In genomic region chr16:57534881-57535658, GRCh38 we compare ENCODE assay signal across 9 cellular contexts. TPM values are rescaled to one million over a fixed set of nuclear protein-coding genes. Genes with fewer than 3 reads are reported as not detected.
DNase-seq lines count a peak whose midpoint lies in the region; ATAC-seq and TF ChIP-seq lines count a peak whose summit lies in the region.
"Had no signal": no experiment of that assay in that cellular context is flagged by ENCODE, and none has a peak within 500 bp of the region (broad histone marks: within the 10 kb centered on the region; RNA-seq: fewer than 3 reads in every experiment).

No MANE protein-coding gene starts in this region.

- 37 to 61% methylated on average over 7 to 9 of the region's 13 CpGs for WGBS in thyroid gland, 2 donors

- peaks cover 72% of the 10 kb centered on the region for H3K4me1 Mint-ChIP-seq in T-helper 1 cell treated with Interleukin-12 subunit alpha and Interleukin-12 subunit beta and Interleukin-4 antibody, amounts not matched to agents 30 μg/mL and 1 μg/mL, for 36 hours (ENCODE audit: low read depth)
- peaks cover 87% of the 10 kb centered on the region for H3K4me1 Mint-ChIP-seq in activated naive CD8-positive, alpha-beta T cell treated with anti-CD3 and anti-CD28 coated beads, Interleukin-2, amount 50 U/mL, for 24 hours

- TF ChIP-seq CTCF in left lung (IDR thresholded peaks at IDR 0.05) (no peak), thyroid gland (IDR thresholded peaks at IDR 0.05) (no peak)

- peaks cover 0 to 71% of the 10 kb centered on the region in 2 donors for H3K27me3 ChIP-seq in left lung
- no peaks in the 10 kb centered on the region for H3K27me3 ChIP-seq in thyroid gland

- H3K9me3 ChIP-seq in left lung: no peaks in the 10 kb centered on the region
- no peaks in the 10 kb centered on the region for H3K9me3 ChIP-seq in thyroid gland

- ATAC-seq in activated naive CD8-positive, alpha-beta T cell treated with anti-CD3 and anti-CD28 coated beads, Interleukin-2, amount 50 U/mL, for 24 hours: no peak
- no peak for ATAC-seq in left lung
- ATAC-seq in GM21447 (IDR thresholded peaks at IDR 0.05; ENCODE audit: unreplicated experiment): no peak

- H3K4me1 ChIP-seq in left lung (peaks cover 17 to 61% of the 10 kb centered on the region in 2 donors), thyroid gland (peaks cover 29 to 49% of the 10 kb centered on the region in 2 donors)

- peak overlapping the region; percentile 59 to 63 for H3K4me3 ChIP-seq in left lung
- peak overlapping the region in 1 of 3 donors; percentile 82 for H3K4me3 ChIP-seq in thyroid gland (replicated peaks in 1 of 3)

- no peaks in the 10 kb centered on the region for H3K27me3 Mint-ChIP-seq in T-helper 1 cell treated with Interleukin-12 subunit alpha and Interleukin-12 subunit beta and Interleukin-4 antibody, amounts not matched to agents 30 μg/mL and 1 μg/mL, for 36 hours (ENCODE audit: low read depth)
- no peaks in the 10 kb centered on the region for H3K27me3 Mint-ChIP-seq in activated naive CD8-positive, alpha-beta T cell treated with anti-CD3 and anti-CD28 coated beads, Interleukin-2, amount 50 U/mL, for 24 hours

- no peak for TF ChIP-seq POLR2A in thyroid gland (IDR thresholded peaks at IDR 0.05)

- peak overlapping the region; percentile 92 for H3K27ac Mint-ChIP-seq in T-helper 1 cell treated with Interleukin-12 subunit alpha and Interleukin-12 subunit beta and Interleukin-4 antibody, amounts not matched to agents 30 μg/mL and 1 μg/mL, for 36 hours
- H3K27ac Mint-ChIP-seq in activated naive CD8-positive, alpha-beta T cell treated with anti-CD3 and anti-CD28 coated beads, Interleukin-2, amount 50 U/mL, for 24 hours: peak overlapping the region; percentile 90

- peak overlapping the region; percentile 80 for H3K4me3 Mint-ChIP-seq in T-helper 1 cell treated with Interleukin-12 subunit alpha and Interleukin-12 subunit beta and Interleukin-4 antibody, amounts not matched to agents 30 μg/mL and 1 μg/mL, for 36 hours
- H3K4me3 Mint-ChIP-seq in activated naive CD8-positive, alpha-beta T cell treated with anti-CD3 and anti-CD28 coated beads, Interleukin-2, amount 50 U/mL, for 24 hours: peak overlapping the region; percentile 83

- no peaks in the 10 kb centered on the region for H3K36me3 Mint-ChIP-seq in T-helper 1 cell treated with Interleukin-12 subunit alpha and Interleukin-12 subunit beta and Interleukin-4 antibody, amounts not matched to agents 30 μg/mL and 1 μg/mL, for 36 hours (ENCODE audit: low read depth)
- H3K36me3 Mint-ChIP-seq in activated naive CD8-positive, alpha-beta T cell treated with anti-CD3 and anti-CD28 coated beads, Interleukin-2, amount 50 U/mL, for 24 hours (ENCODE audit: low read depth): no peaks in the 10 kb centered on the region

- no peak for DNase-seq in T-helper 1 cell
- no peak for DNase-seq in activated naive CD8-positive, alpha-beta T cell treated with anti-CD3 and anti-CD28 coated beads, Interleukin-2, amount 50 U/mL, for 24 hours
- no peak for DNase-seq in left lung
- no peak for DNase-seq in thyroid gland
- no peak for DNase-seq in NCI-H128 (lab: John Stamatoyannopoulos, UW; ENCODE audit: unreplicated experiment)
- DNase-seq in NCI-H510A treated with DMSO at 0.1 percent for 48 hours (lab: John Stamatoyannopoulos, UW): no peak

- intact Hi-C loops in left lung (cut with DNase I) (no loop called here), thyroid gland (cut with DNase I) (no loop called here)

- no peaks in the 10 kb centered on the region for H3K9me3 Mint-ChIP-seq in T-helper 1 cell treated with Interleukin-12 subunit alpha and Interleukin-12 subunit beta and Interleukin-4 antibody, amounts not matched to agents 30 μg/mL and 1 μg/mL, for 36 hours
- no peaks in the 10 kb centered on the region for H3K9me3 Mint-ChIP-seq in activated naive CD8-positive, alpha-beta T cell treated with anti-CD3 and anti-CD28 coated beads, Interleukin-2, amount 50 U/mL, for 24 hours

- H3K27ac ChIP-seq in left lung (peak overlapping the region; percentile 84 to 86), thyroid gland (peak overlapping the region in 2 of 3 donors; percentile 86 to 94)

- H3K36me3 ChIP-seq in left lung (no peaks in the 10 kb centered on the region), thyroid gland (no peaks in the 10 kb centered on the region)

RNA-seq across cellular contexts. Expression of gene CCDC102A, which starts 1.3 kb away (rescaled TPM):
- total RNA-seq in left lung (1 to 10 TPM; 5.2 to 9.3 TPM), thyroid gland (10 to 100 TPM; 13.1 to 34.9 (median 18.9) TPM)

RNA-seq across cellular contexts. Expression of gene ADGRG5, which starts 7.4 kb away (rescaled TPM):
- total RNA-seq in left lung (under 1 TPM; 0.92 to 0.99 TPM), thyroid gland (under 1 TPM; 0.22 to 0.63 (median 0.33) TPM)
- total RNA-seq: A172 had no signal

RNA-seq across cellular contexts. Expression of gene DOK4, which starts 48.8 kb away (rescaled TPM):
- total RNA-seq in left lung: 100 to 1,000 TPM in 1 of 2 donors, 10 to 100 TPM in 1; 41.8 to 108 TPM
- total RNA-seq in thyroid gland: 10 to 100 TPM in 2 of 4 donors, 1 to 10 TPM in 2; 9.1 to 27.3 (median 13.3) TPM
